1 cellular context compared by ENCODE assay signal in genomic region chr17:49360796-49361128, GRCh38.
TF ChIP-seq lines count a peak whose summit lies in the region.

No MANE protein-coding gene starts in this region.

TF ChIP-seq in HepG2, 621 proteins besides CTCF, POLR2A, EP300 and RAD21 (continued from another document):
- TF ChIP-seq ZNF281 (CRISPR knock-in tag; IDR thresholded peaks at IDR 0.05; ENCODE audit: borderline replicate concordance) (0 out of 2 replicates have a peak, but pooled peaks have one; percentile 17), MEF2D (CRISPR knock-in tag; IDR thresholded peaks at IDR 0.05) (peak; percentile 69; the same call in 1 of the 2 replicates), CSRNP1 (CRISPR knock-in tag; IDR thresholded peaks at IDR 0.05) (peak; percentile 13; the same call in 1 of the 2 replicates), ZBTB34 (CRISPR knock-in tag; IDR thresholded peaks at IDR 0.05) (0 out of 2 replicates have a peak, but pooled peaks have one; percentile 20), RBAK (CRISPR knock-in tag; IDR thresholded peaks at IDR 0.05) (no peak), ELF1 (CRISPR knock-in tag; IDR thresholded peaks at IDR 0.05) (peak; percentile 79), FOXK1 (CRISPR knock-in tag; IDR thresholded peaks at IDR 0.05; ENCODE audit: borderline replicate concordance, low read depth) (no peak), ZNF788 (CRISPR knock-in tag; IDR thresholded peaks at IDR 0.05; ENCODE audit: borderline replicate concordance) (0 out of 2 replicates have a peak, but pooled peaks have one; percentile 6), TEAD3 (CRISPR knock-in tag; optimal IDR thresholded peaks at IDR 0.05; ENCODE audit: borderline replicate concordance) (peak; percentile 3), ZNF781 (CRISPR knock-in tag; IDR thresholded peaks at IDR 0.05; ENCODE audit: borderline replicate concordance, not compliant biosample characterization) (no peak), ZBTB20 (CRISPR knock-in tag; IDR thresholded peaks at IDR 0.05; ENCODE audit: borderline replicate concordance, low read depth) (peak; percentile 41; the same call in 1 of the 2 replicates), TGIF2 (CRISPR knock-in tag; IDR thresholded peaks at IDR 0.05) (peak; percentile 68; the same call in 1 of the 2 replicates), ARID2 (CRISPR knock-in tag; IDR thresholded peaks at IDR 0.05; ENCODE audit: borderline replicate concordance) (0 out of 2 replicates have a peak, but pooled peaks have one; percentile 32), ATF2 (CRISPR knock-in tag; IDR thresholded peaks at IDR 0.05) (0 out of 2 replicates have a peak, but pooled peaks have one; percentile 1), KMT2B (CRISPR knock-in tag; IDR thresholded peaks at IDR 0.05) (peak; percentile 10; the same call in 1 of the 2 replicates), PHB2 (IDR thresholded peaks at IDR 0.05; ENCODE audit: partially characterized antibody) (no peak), CREBL2 (CRISPR knock-in tag; IDR thresholded peaks at IDR 0.05; ENCODE audit: borderline replicate concordance) (no peak), ZMAT3 (CRISPR knock-in tag; conservative IDR thresholded peaks at IDR 0.05) (peak; percentile 58; the same call in 1 of the 2 replicates), MIER3 (CRISPR knock-in tag; IDR thresholded peaks at IDR 0.05; ENCODE audit: borderline replicate concordance) (0 out of 2 replicates have a peak, but pooled peaks have one; percentile 29), KLF16 (CRISPR knock-in tag; IDR thresholded peaks at IDR 0.05) (0 out of 4 replicates have a peak, but pooled peaks of 1 of the 2 experiments have one; percentile 3), ZNF878 (CRISPR knock-in tag; IDR thresholded peaks at IDR 0.05) (0 out of 2 replicates have a peak, but pooled peaks have one; percentile 11), ZNF790 (CRISPR knock-in tag; IDR thresholded peaks at IDR 0.05; ENCODE audit: borderline replicate concordance) (no peak), KDM5A (IDR thresholded peaks at IDR 0.05; ENCODE audit: borderline replicate concordance, low read length) (0 out of 2 replicates have a peak, but pooled peaks have one; percentile 41), SNAPC2 (CRISPR knock-in tag; IDR thresholded peaks at IDR 0.05) (0 out of 2 replicates have a peak, but pooled peaks have one; percentile 9), SCMH1 (CRISPR knock-in tag; IDR thresholded peaks at IDR 0.05; ENCODE audit: borderline replicate concordance) (no peak), ATF5 (CRISPR knock-in tag; IDR thresholded peaks at IDR 0.05; ENCODE audit: low read depth) (no peak), THAP9 (CRISPR knock-in tag; IDR thresholded peaks at IDR 0.05; ENCODE audit: borderline replicate concordance) (0 out of 2 replicates have a peak, but pooled peaks have one; percentile 12), SAP130 (CRISPR knock-in tag; IDR thresholded peaks at IDR 0.05; ENCODE audit: low read depth) (peak; percentile 77), ZNF44 (CRISPR knock-in tag; IDR thresholded peaks at IDR 0.05) (peak; percentile 34; the same call in 1 of the 2 replicates), DPF2 (CRISPR knock-in tag; IDR thresholded peaks at IDR 0.05; ENCODE audit: borderline replicate concordance, low read depth) (0 out of 2 replicates have a peak, but pooled peaks have one; percentile 4), HMGXB4 (CRISPR knock-in tag; IDR thresholded peaks at IDR 0.05; ENCODE audit: borderline replicate concordance in 1 of 2, low read depth in 1 of 2) (0 out of 4 replicates have a peak, but pooled peaks of 1 of the 2 experiments have one; percentile 1), ELF3 (CRISPR knock-in tag; IDR thresholded peaks at IDR 0.05) (0 out of 2 replicates have a peak, but pooled peaks have one; percentile 84), ZNF558 (CRISPR knock-in tag; IDR thresholded peaks at IDR 0.05; ENCODE audit: borderline replicate concordance) (no peak), ZNF234 (CRISPR knock-in tag; conservative IDR thresholded peaks at IDR 0.05) (no peak), ZNF292 (CRISPR knock-in tag; IDR thresholded peaks at IDR 0.05; ENCODE audit: borderline replicate concordance, low read depth) (no peak; the same call in 1 of the 2 replicates), ZNF615 (CRISPR knock-in tag; IDR thresholded peaks at IDR 0.05; ENCODE audit: borderline replicate concordance) (no peak)
